In genomic region chr1:42845866-42846256, GRCh38 we compare ENCODE assay signal across 8 cellular contexts. TPM values are rescaled to one million over a fixed set of nuclear protein-coding genes. Genes with fewer than 3 reads are reported as not detected.
A peak's percentile ranks its signal among the peaks of the same experiment; 100 is the strongest.
DNase-seq lines count a peak whose midpoint lies in the region; ATAC-seq and TF ChIP-seq lines count a peak whose summit lies in the region.

No MANE protein-coding gene starts in this region.

- peak overlapping the region; percentile 85 for H2AFZ ChIP-seq in mammary epithelial cell (ENCODE audit: low read depth, low read length)

- BruUV-seq in mammary epithelial cell (replicated peaks; lab: Mats Ljungman, UMichigan), result TSS peak; percentile 19

- H3K9me3 Mint-ChIP-seq in activated CD4-positive, alpha-beta T cell treated with anti-CD3 and anti-CD28 coated beads for 36 hours (ENCODE audit: low read depth), result peaks cover 2% of the 10 kb centered on the region

- H3K27me3 ChIP-seq in mammary epithelial cell (ENCODE audit: insufficient read depth, low read length) (no peaks in the 10 kb centered on the region), mononuclear cell (ENCODE audit: insufficient read depth, low read length) (no peaks in the 10 kb centered on the region)

- peak overlapping the region; percentile 83 for H3K4me2 ChIP-seq in mammary epithelial cell (ENCODE audit: insufficient read depth, low read depth, low read length)

- H3K79me2 ChIP-seq in mammary epithelial cell (ENCODE audit: insufficient read depth, low read length), result peaks cover 20% of the 10 kb centered on the region

- H3K9me3 ChIP-seq in mammary epithelial cell (replicated peaks; ENCODE audit: insufficient read depth, low read length), result no peaks in the 10 kb centered on the region
- no peaks in the 10 kb centered on the region for H3K9me3 ChIP-seq in mononuclear cell (ENCODE audit: low read depth, low read length)

- no peaks in the 10 kb centered on the region for H3K27me3 Mint-ChIP-seq in activated CD4-positive, alpha-beta T cell treated with anti-CD3 and anti-CD28 coated beads for 36 hours

- dilution Hi-C loops in mammary epithelial cell (cut with HindIII; ENCODE audit: low sequenced_read_pairs), result no loop called here

- POLR2A ChIA-PET in activated CD4-positive, alpha-beta T cell treated with anti-CD3 and anti-CD28 coated beads for 36 hours (lab: Charles Lee), result interaction anchor here (0.6 to 1.4 kb wide), 8 partner anchors 25 to 1876 kb away, joined by 3 to 12 read pairs (median 4); partner anchors contain the start of genes C1orf50, ERMAP, P3H1 and SVBP

- peak overlapping the region; percentile 2 for H3K27ac ChIP-seq in mammary epithelial cell (ENCODE audit: insufficient read depth, low read depth, low read length)

- H3K36me3 ChIP-seq in mammary epithelial cell (ENCODE audit: insufficient read depth, low read length), result no peaks in the 10 kb centered on the region

- H3K27ac Mint-ChIP-seq in activated CD4-positive, alpha-beta T cell treated with anti-CD3 and anti-CD28 coated beads for 36 hours, result peak overlapping the region; percentile 87

- CTCF ChIA-PET in activated CD4-positive, alpha-beta T cell treated with anti-CD3 and anti-CD28 coated beads for 36 hours (lab: Charles Lee), result interaction anchor here (0.6 to 3.6 kb wide), 16 partner anchors 10 to 246 kb away, joined by 3 to 27 read pairs (median 5); partner anchors contain the start of genes C1orf50, ERMAP, P3H1 and SVBP
- CTCF ChIA-PET in mammary epithelial cell (lab: Charles Lee; ENCODE audit: low non-redundant PET), result interaction anchor here (0.5 to 0.8 kb wide), 9 partner anchors 13 to 1251 kb away, joined by 3 to 5 read pairs (median 3); partner anchors contain the start of genes C1orf50 and P3H1

- H3K9ac ChIP-seq in mammary epithelial cell (ENCODE audit: insufficient read depth, low read length), result peak overlapping the region; percentile 20

- peak; percentile 13 for DNase-seq in activated CD4-positive, alpha-beta T cell treated with anti-CD3 and anti-CD28 coated beads for 36 hours
- no peak for DNase-seq in activated CD4-positive, alpha-beta T cell treated with anti-CD3 and anti-CD28 coated beads for 1 hour
- no peak for DNase-seq in mammary epithelial cell
- no peak for DNase-seq in stimulated activated CD4-positive, alpha-beta T cell treated with anti-CD3 and anti-CD28 coated beads, Interleukin-4, amount 100 ng/mL, for 24 hours
- no peak for DNase-seq in NK-92 (lab: John Stamatoyannopoulos, UW; ENCODE audit: unreplicated experiment)

- no peaks in the 10 kb centered on the region for H4K20me1 ChIP-seq in mammary epithelial cell (ENCODE audit: insufficient read depth, low read length)

- intact Hi-C loops in activated CD4-positive, alpha-beta T cell treated with anti-CD3 and anti-CD28 coated beads for 36 hours (cut with DNase I, micrococcal nuclease), result loop anchor here (1.0 to 10.0 kb wide), 14 partner anchors 29 to 1509 kb away; partner anchors contain the start of genes ERMAP (in 2 of the 2), SVBP (in 2 of the 2), C1orf50 (in 1 of the 2) and CCDC30 (in 1 of the 2)
- intact Hi-C loops in mammary epithelial cell (cut with micrococcal nuclease), result no loop called here

- peak overlapping the region; percentile 97 for H3K4me3 Mint-ChIP-seq in activated CD4-positive, alpha-beta T cell treated with anti-CD3 and anti-CD28 coated beads for 36 hours

- H3K4me3 ChIP-seq in mammary epithelial cell (replicated peaks in 1 of 3; ENCODE audit: insufficient read depth in 1 of 3, low read depth in 2 of 3, low read length in 3 of 3) (peak overlapping the region; percentile 42 to 77 (median 71)), mononuclear cell (ENCODE audit: low read length) (peak overlapping the region; percentile 85)

- H3K4me1 ChIP-seq in mammary epithelial cell (ENCODE audit: insufficient read depth, low read length) (peaks cover 9% of the 10 kb centered on the region), mononuclear cell (ENCODE audit: insufficient read depth, low read length) (peaks cover 23% of the 10 kb centered on the region)

- peaks cover 26% of the 10 kb centered on the region for H3K36me3 Mint-ChIP-seq in activated CD4-positive, alpha-beta T cell treated with anti-CD3 and anti-CD28 coated beads for 36 hours (ENCODE audit: low read depth)

- no peak for TF ChIP-seq CTCF in mammary epithelial cell (conservative IDR thresholded peaks at IDR 0.05 in 1 of 2, IDR thresholded peaks at IDR 0.05 in 1 of 2; ENCODE audit: extremely low read depth in 1 of 2, insufficient read depth in 1 of 2, low read depth in 1 of 2, low read length in 2 of 2)

- H3K4me1 Mint-ChIP-seq in activated CD4-positive, alpha-beta T cell treated with anti-CD3 and anti-CD28 coated beads for 36 hours, result peaks cover 34% of the 10 kb centered on the region

- 2% methylated on average over 10 of the region's 10 CpGs for WGBS in mammary epithelial cell (ENCODE audit: low coverage, missing lambda C conversion rate)

- ATAC-seq in activated CD4-positive, alpha-beta T cell treated with anti-CD3 and anti-CD28 coated beads for 36 hours, result peak; percentile 3
- ATAC-seq in HG03460 (IDR thresholded peaks at IDR 0.05; ENCODE audit: unreplicated experiment), result peak; percentile 9
- ATAC-seq in HG03520 (IDR thresholded peaks at IDR 0.05; ENCODE audit: unreplicated experiment), result no peak

- in situ Hi-C loops in mammary epithelial cell (cut with MboI; ENCODE audit: low sequenced_read_pairs in 2 of 2), result no loop called here

RNA-seq across cellular contexts. Expression of gene ZNF691, which starts 0.6 kb away (rescaled TPM):
- total RNA-seq in activated CD4-positive, alpha-beta T cell treated with anti-CD3 and anti-CD28 coated beads for 36 hours, result 10 to 100 TPM; 10.5 to 11.7 TPM
- total RNA-seq in mammary epithelial cell (1 to 10 TPM; 7.8 to 8.7 TPM), mononuclear cell (1.6 TPM)
- 7.7 TPM for polyA plus RNA-seq in mammary epithelial cell
- polyA minus RNA-seq in mammary epithelial cell, result 7.4 TPM

RNA-seq across cellular contexts. Expression of gene SVBP, which starts 28.7 kb away (rescaled TPM):
- total RNA-seq in activated CD4-positive, alpha-beta T cell treated with anti-CD3 and anti-CD28 coated beads for 36 hours, result 10 to 100 TPM; 14.5 to 14.6 TPM
- 10 to 100 TPM in 1 of 2 donors, 1 to 10 TPM in 1; 7.0 to 15.2 TPM for total RNA-seq in mammary epithelial cell
- polyA plus RNA-seq in mammary epithelial cell, result 9.1 TPM
- 1.1 TPM for polyA minus RNA-seq in mammary epithelial cell
- 22.5 TPM for total RNA-seq in mononuclear cell

RNA-seq across cellular contexts. Expression of gene ERMAP, which starts 28.9 kb away (rescaled TPM):
- 1 to 10 TPM; 4.5 to 6.4 TPM for total RNA-seq in activated CD4-positive, alpha-beta T cell treated with anti-CD3 and anti-CD28 coated beads for 36 hours
- total RNA-seq in mammary epithelial cell (10 to 100 TPM; 11.2 to 15.3 TPM), mononuclear cell (6.4 TPM)
- 5.5 TPM for polyA plus RNA-seq in mammary epithelial cell
- polyA minus RNA-seq in mammary epithelial cell, result 6.4 TPM
